ENCODE assay signal across 11 cellular contexts in the genomic region with DNA sequence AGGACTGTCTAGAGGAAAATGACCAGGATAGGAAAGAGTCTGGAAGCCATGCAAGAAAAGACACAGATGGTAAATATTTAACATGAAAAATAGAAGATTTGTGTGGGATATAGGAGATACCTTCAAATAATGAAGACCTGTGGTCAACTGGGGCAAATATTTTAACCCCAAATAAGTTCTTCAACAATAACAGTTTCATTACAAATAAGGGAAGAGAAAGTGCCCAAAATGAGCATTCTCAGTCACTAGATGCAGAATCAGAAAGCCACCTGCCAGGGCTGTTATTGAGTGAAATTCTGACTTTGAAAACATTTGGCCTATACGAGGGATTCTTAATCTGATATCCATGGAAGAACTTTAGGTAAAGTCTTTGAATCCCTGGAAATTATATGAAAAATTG.
DNase-seq lines count a peak whose midpoint lies in the region; ATAC-seq and TF ChIP-seq lines count a peak whose summit lies in the region.
"Had no signal": no experiment of that assay in that cellular context is flagged by ENCODE, and none has a peak within 500 bp of the region (broad histone marks: within the 10 kb centered on the region; RNA-seq: fewer than 3 reads in every experiment).

No MANE protein-coding gene starts in this region.

- 91% methylated on average over 1 of the region's 1 CpG for WGBS in hepatocyte (ENCODE audit: low lambda C conversion rate, missing lambda C conversion rate)

- H3K9me2 ChIP-seq in hepatocyte (replicated peaks; ENCODE audit: insufficient read depth), result no peaks in the 10 kb centered on the region

- H3K36me3 ChIP-seq in hepatocyte (replicated peaks; ENCODE audit: insufficient read depth, low read depth) (no peaks in the 10 kb centered on the region), SJCRH30 (no peaks in the 10 kb centered on the region)

- no peak overlapping the region for H2AFZ ChIP-seq in hepatocyte

- H3K27me3 ChIP-seq in hepatocyte (no peaks in the 10 kb centered on the region), SJCRH30 (no peaks in the 10 kb centered on the region)

- ATAC-seq in GM19025 (IDR thresholded peaks at IDR 0.05; ENCODE audit: low read depth, unreplicated experiment), result peak; percentile 29
- ATAC-seq in GM21576 (IDR thresholded peaks at IDR 0.05; ENCODE audit: unreplicated experiment), result peak; percentile 48
- peak; percentile 47 for ATAC-seq in HG03196 (IDR thresholded peaks at IDR 0.05; ENCODE audit: unreplicated experiment)
- ATAC-seq: stimulated activated naive CD8-positive, alpha-beta T cell treated with anti-CD3 and anti-CD28 coated beads, Interleukin-15, Interleukin-2, amounts not matched to agents 100 U/mL and 50 U/mL, for 24 hours had no signal

- in situ Hi-C loops in ACHN (cut with HindIII; ENCODE audit: low pct_ligation_motif_present, low pct_unique_long_range_greater_than_20kb, low sequenced_read_pairs), result no loop called here

- H3K4me3 ChIP-seq in hepatocyte (no peak overlapping the region), SJCRH30 (no peak overlapping the region)

- H3K4me2 ChIP-seq in hepatocyte, result no peak overlapping the region

- H4K20me1 ChIP-seq in hepatocyte (ENCODE audit: insufficient read depth, poor library complexity, severe bottlenecking), result no peaks in the 10 kb centered on the region

- H3K27ac ChIP-seq in hepatocyte (peak overlapping the region; percentile 56), SJCRH30 (no peak overlapping the region)

- H3K79me2 ChIP-seq in hepatocyte, result no peaks in the 10 kb centered on the region

- TF ChIP-seq CTCF in hepatocyte (IDR thresholded peaks at IDR 0.05; ENCODE audit: poor library complexity), result no peak

- H3K4me1 ChIP-seq in hepatocyte (ENCODE audit: insufficient read depth) (peaks cover 15% of the 10 kb centered on the region), SJCRH30 (peaks cover 22% of the 10 kb centered on the region)

- DNase-seq in hepatocyte (ENCODE audit: low spot score), result no peak
- no peak for DNase-seq in SJCRH30
- DNase-seq in ACHN, result no peak
- DNase-seq in NCI-H2227 (lab: John Stamatoyannopoulos, UW; ENCODE audit: unreplicated experiment), result no peak
- DNase-seq: activated T-cell treated with anti-CD3 and anti-CD28 coated beads, Interleukin-2, amount 50 U/mL, for 24 hours; central memory CD4-positive, alpha-beta T cell; NCI-H2029 treated with DMSO at 0.1 percent for 48 hours; stimulated activated naive CD8-positive, alpha-beta T cell treated with anti-CD3 and anti-CD28 coated beads, Interleukin-15, Interleukin-2, amounts not matched to agents 100 U/mL and 50 U/mL, for 24 hours had no signal

- H3K9me3 ChIP-seq in hepatocyte (ENCODE audit: low read depth) (no peaks in the 10 kb centered on the region), SJCRH30 (replicated peaks) (no peaks in the 10 kb centered on the region)
